ENCODE assay signal across 21 cellular contexts in the genomic region with DNA sequence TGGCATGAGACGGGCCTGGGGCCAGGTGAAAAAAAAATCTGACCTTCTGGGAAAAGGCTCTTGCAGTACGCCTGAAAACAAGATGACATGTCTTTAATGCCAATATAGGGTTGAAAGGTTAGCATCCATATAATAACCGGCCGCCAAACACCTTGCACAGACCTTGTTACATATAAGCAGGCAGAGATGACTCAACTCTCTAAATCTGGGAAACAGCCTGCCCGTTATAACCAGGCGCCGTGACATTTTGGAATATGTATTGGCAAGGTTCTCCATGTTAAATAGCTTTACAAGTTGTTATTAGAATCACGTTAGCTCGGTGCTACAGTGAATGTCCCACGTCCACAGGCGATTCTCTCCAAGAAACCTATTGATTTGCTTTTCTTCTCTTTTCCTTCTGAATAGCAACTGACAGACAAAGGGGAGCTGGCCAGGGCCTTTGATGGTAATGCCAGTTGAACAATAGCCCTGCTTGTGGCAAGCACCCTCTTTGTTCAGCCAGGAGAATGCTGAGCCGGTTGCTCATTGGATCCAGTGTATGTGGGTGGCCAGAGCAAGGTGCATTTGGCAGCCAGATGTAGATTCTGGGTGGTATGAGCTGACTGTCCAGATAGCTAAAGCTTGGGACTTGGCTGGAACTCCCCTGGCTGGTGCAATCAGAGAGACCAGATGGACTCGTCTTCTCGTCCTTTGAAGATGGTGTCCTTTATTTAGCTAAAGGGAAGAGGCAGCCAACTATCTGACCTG.
DNase-seq lines count a peak whose midpoint lies in the region; ATAC-seq and TF ChIP-seq lines count a peak whose summit lies in the region.
"Had no signal": no experiment of that assay in that cellular context is flagged by ENCODE, and none has a peak within 500 bp of the region (broad histone marks: within the 10 kb centered on the region; RNA-seq: fewer than 3 reads in every experiment).

No MANE protein-coding gene starts in this region.

- H2AK5ac ChIP-seq in neuronal stem cell (ENCODE audit: low read depth, low read length): no peak overlapping the region

- no peak overlapping the region for H2AFZ ChIP-seq in neuronal stem cell (ENCODE audit: low read length)

- H3K4me2 ChIP-seq in neuronal stem cell (ENCODE audit: insufficient read depth, low read length, poor library complexity, severe bottlenecking): no peak overlapping the region

- H3K23ac ChIP-seq in neuronal stem cell (ENCODE audit: low read depth, low read length, poor library complexity): no peak overlapping the region

- TF ChIP-seq CTCF in AG10803 (conservative IDR thresholded peaks at IDR 0.05; ENCODE audit: low read length) (no peak), fibroblast of mammary gland (conservative IDR thresholded peaks at IDR 0.05; ENCODE audit: control insufficient read depth, insufficient read depth, low read depth, low read length) (no peak), heart right ventricle (IDR thresholded peaks at IDR 0.05) (no peak)

- no peak overlapping the region for H2BK12ac ChIP-seq in neuronal stem cell (ENCODE audit: low read length)

- no peak overlapping the region for H2BK5ac ChIP-seq in neuronal stem cell (ENCODE audit: low read length)

- intact Hi-C loops in heart right ventricle (cut with DNase I): loop anchor here in 1 of 10 donors (2.0 kb wide), 1 partner anchor 59 kb away; no protein-coding TSS in a partner anchor

- H3K36me3 ChIP-seq in neuronal stem cell (replicated peaks in 1 of 2; ENCODE audit: control insufficient read depth in 2 of 2, insufficient read depth in 2 of 2, low read length in 2 of 2) (no peaks in the 10 kb centered on the region), heart right ventricle (no peaks in the 10 kb centered on the region)
- H3K36me3 ChIP-seq: breast epithelium, prostate gland, thoracic aorta had no signal

- no peak overlapping the region for H3K9ac ChIP-seq in neuronal stem cell (ENCODE audit: low read depth, low read length, poor library complexity)

- H3K4me1 ChIP-seq in neuronal stem cell (ENCODE audit: control insufficient read depth in 2 of 2, insufficient read depth in 1 of 2, low read depth in 1 of 2, low read length in 2 of 2): peaks cover 10 to 14% of the 10 kb centered on the region in 2 donors
- peaks cover 0 to 14% (median 0%) of the 10 kb centered on the region in 9 donors for H3K4me1 ChIP-seq in heart right ventricle
- H3K4me1 ChIP-seq: breast epithelium, foreskin keratinocyte, prostate gland had no signal

- H2BK15ac ChIP-seq in neuronal stem cell (ENCODE audit: low read length): no peak overlapping the region

- H3K27me3 ChIP-seq in neuronal stem cell (ENCODE audit: control insufficient read depth in 3 of 3, insufficient read depth in 3 of 3, low read depth in 1 of 3, low read length in 3 of 3) (peaks cover 0 to 32% (median 0%) of the 10 kb centered on the region in 3 experiments), heart right ventricle (no peaks in the 10 kb centered on the region)
- H3K27me3 ChIP-seq: breast epithelium, foreskin keratinocyte had no signal

- no peak overlapping the region for H3K4ac ChIP-seq in neuronal stem cell (ENCODE audit: low read length)

- DNase-seq in AG10803 (ENCODE audit: low read depth) (peak; percentile 84), NCI-H69 (lab: John Stamatoyannopoulos, UW) (peak; percentile 13), fibroblast of mammary gland (ENCODE audit: low read depth) (peak; percentile 13), neuronal stem cell (ENCODE audit: low spot score) (peak; percentile 73), NCI-H1436 (lab: John Stamatoyannopoulos, UW) (no peak), heart right ventricle (no peak)
- DNase-seq in stimulated activated CD4-positive, alpha-beta T cell treated with anti-CD3 and anti-CD28 coated beads, Interleukin-15, amount 100 ng/mL, for 24 hours: no peak
- DNase-seq: ACHN; activated naive CD4-positive, alpha-beta T cell treated with Interleukin-2 at 50 U/mL for 16 hours; COR-L47; effector memory CD8-positive, alpha-beta T cell; foreskin keratinocyte; GF-D8; kidney glomerular epithelial cell; MM.1S; NCI-H2107; NCI-H774 had no signal

- no peak overlapping the region for H3K18ac ChIP-seq in neuronal stem cell (ENCODE audit: low read length)

- no peak overlapping the region for H4K8ac ChIP-seq in neuronal stem cell (ENCODE audit: low read depth, low read length)

- H4K91ac ChIP-seq in neuronal stem cell (ENCODE audit: low read depth, low read length, poor library complexity): no peak overlapping the region

- H3K27ac ChIP-seq in neuronal stem cell (replicated peaks; ENCODE audit: low read length): no peak overlapping the region
- H3K27ac ChIP-seq in heart right ventricle: no peak overlapping the region
- H3K27ac ChIP-seq: breast epithelium, foreskin keratinocyte, prostate gland, thoracic aorta had no signal

- no peak overlapping the region for H3K4me3 ChIP-seq in AG10803 (ENCODE audit: low read length)
- H3K4me3 ChIP-seq in fibroblast of mammary gland (ENCODE audit: control insufficient read depth, low read depth, low read length): no peak overlapping the region
- no peak overlapping the region for H3K4me3 ChIP-seq in neuronal stem cell (ENCODE audit: low read length in 2 of 2)
- no peak overlapping the region for H3K4me3 ChIP-seq in heart right ventricle
- H3K4me3 ChIP-seq: prostate gland, thoracic aorta had no signal

- no peaks in the 10 kb centered on the region for H3K79me1 ChIP-seq in neuronal stem cell (ENCODE audit: low read depth, low read length)

- no peaks in the 10 kb centered on the region for H3K9me3 ChIP-seq in neuronal stem cell (replicated peaks in 1 of 2; ENCODE audit: control insufficient read depth in 2 of 2, insufficient read depth in 1 of 2, low read depth in 1 of 2, low read length in 2 of 2)
- H3K9me3 ChIP-seq in heart right ventricle: no peaks in the 10 kb centered on the region
- H3K9me3 ChIP-seq: breast epithelium, prostate gland, thoracic aorta had no signal

- ATAC-seq in HG03025 (IDR thresholded peaks at IDR 0.05; ENCODE audit: low FRiP score, unreplicated experiment): no peak
- no peak for ATAC-seq in heart right ventricle
- ATAC-seq: effector memory CD8-positive, alpha-beta T cell; foreskin keratinocyte had no signal

- H3K14ac ChIP-seq in neuronal stem cell (ENCODE audit: low read length): no peak overlapping the region

- WGBS in neuronal stem cell (ENCODE audit: extremely low coverage in 2 of 2, insufficient read length in 2 of 2, insufficient replicate concordance in 1 of 2), 2 donors: no CpG with 5 or more reads among the region's 14 CpGs
- WGBS in heart right ventricle, 2 donors: 81 to 82% methylated on average over 14 of the region's 14 CpGs

- no peak overlapping the region for H2BK120ac ChIP-seq in neuronal stem cell (ENCODE audit: low read depth, low read length)

Comparison
In these comparisons a context has a peak if more than half of its experiments do, and no peak if none do; other contexts are left out.
1. DNase-seq: peak in AG10803 (single experiment), NCI-H69 (single experiment), fibroblast of mammary gland (single experiment) and neuronal stem cell (single experiment); none in NCI-H1436 (single experiment), heart right ventricle (0 of 2) and stimulated activated CD4-positive, alpha-beta T cell treated with anti-CD3 and anti-CD28 coated beads, Interleukin-15, amount 100 ng/mL, for 24 hours (single experiment).